ENCODE assay signal across 17 cellular contexts in genomic region chr2:167965907-167966306, GRCh38.
DNase-seq lines count a peak whose midpoint lies in the region; ATAC-seq and TF ChIP-seq lines count a peak whose summit lies in the region.
"Had no signal": no experiment of that assay in that cellular context is flagged by ENCODE, and none has a peak within 500 bp of the region (broad histone marks: within the 10 kb centered on the region; RNA-seq: fewer than 3 reads in every experiment).

No MANE protein-coding gene starts in this region.

- no peaks in the 10 kb centered on the region for H3K9me3 Mint-ChIP-seq in natural killer cell treated with Interleukin-12 subunit alpha and Interleukin-12 subunit beta and Interleukin-15 and Interleukin-18, amount 100 ng/mL, for 72 hours
- H3K9me3 Mint-ChIP-seq in natural killer cell (no peaks in the 10 kb centered on the region), immature natural killer cell (no peaks in the 10 kb centered on the region)
- peaks cover 0 to 1% of the 10 kb centered on the region in 2 donors for H3K9me3 Mint-ChIP-seq in stimulated activated naive B cell treated with anti-CD40 and anti-IgM and Interleukin-4, amounts not matched to agents 10 μg/mL and 1 μg/mL and 100 μg/mL, for 72 hours

- H3K4me3 ChIP-seq in SK-N-MC (no peak overlapping the region), osteoblast (ENCODE audit: insufficient read depth, low read length) (no peak overlapping the region)
- H3K4me3 ChIP-seq: GM23248, HAP-1, SJCRH30 had no signal

- peak in 1 of 2 donors; percentile 52 for ATAC-seq in natural killer cell treated with Interleukin-12 subunit alpha and Interleukin-12 subunit beta and Interleukin-15 and Interleukin-18, amount 100 ng/mL, for 72 hours
- ATAC-seq in natural killer cell: no peak
- ATAC-seq in stimulated activated naive B cell treated with anti-CD40 and anti-IgM and Interleukin-4, amounts not matched to agents 10 μg/mL and 1 μg/mL and 100 μg/mL, for 72 hours (replicated peaks): peak; percentile 65 to 68

- H3K9me3 ChIP-seq in SK-N-MC (ENCODE audit: low read depth, low read length) (0 out of 2 replicates have a peak, but pooled peaks cover 2% of the 10 kb centered on the region), osteoblast (ENCODE audit: low read depth, low read length) (no peaks in the 10 kb centered on the region)
- H3K9me3 ChIP-seq: HAP-1 had no signal

- no peak overlapping the region for H3K4me2 ChIP-seq in osteoblast (ENCODE audit: insufficient read depth, low read length)

- H3K36me3 ChIP-seq in SK-N-MC (ENCODE audit: insufficient read depth, low read length) (no peaks in the 10 kb centered on the region), osteoblast (ENCODE audit: insufficient read depth, low read length) (peaks cover 6% of the 10 kb centered on the region)
- H3K36me3 ChIP-seq: HAP-1, SJCRH30 had no signal

- H3K4me1 ChIP-seq in osteoblast (ENCODE audit: insufficient read depth, low read length): peaks cover 13% of the 10 kb centered on the region
- H3K4me1 ChIP-seq: SJCRH30 had no signal

- peaks cover 33 to 38% of the 10 kb centered on the region in 2 donors for H3K4me1 Mint-ChIP-seq in natural killer cell treated with Interleukin-12 subunit alpha and Interleukin-12 subunit beta and Interleukin-15 and Interleukin-18, amount 100 ng/mL, for 72 hours (ENCODE audit: low read depth in 2 of 2)
- peaks cover 16 to 34% of the 10 kb centered on the region in 2 donors for H3K4me1 Mint-ChIP-seq in natural killer cell
- peaks cover 8 to 49% of the 10 kb centered on the region in 2 donors for H3K4me1 Mint-ChIP-seq in immature natural killer cell
- H3K4me1 Mint-ChIP-seq in stimulated activated naive B cell treated with anti-CD40 and anti-IgM and Interleukin-4, amounts not matched to agents 10 μg/mL and 1 μg/mL and 100 μg/mL, for 72 hours: peaks cover 21 to 30% of the 10 kb centered on the region in 2 donors

- intact Hi-C loops in natural killer cell (cut with micrococcal nuclease): no loop called here

- no peaks in the 10 kb centered on the region for H4K20me1 ChIP-seq in osteoblast (ENCODE audit: insufficient read depth, low read length)

- H3K27ac ChIP-seq in SK-N-MC (0 out of 2 replicates have a peak overlapping the region, but pooled peaks have one; percentile 26), osteoblast (ENCODE audit: low read depth, low read length) (no peak overlapping the region)
- H3K27ac ChIP-seq: C4-2B, GM23248, SJCRH30 had no signal

- TF ChIP-seq CTCF in natural killer cell (IDR thresholded peaks at IDR 0.05) (no peak), osteoblast (IDR thresholded peaks at IDR 0.05; ENCODE audit: extremely low read depth, low read depth, low read length) (no peak)

- DNase-seq in natural killer cell treated with Interleukin-12 subunit alpha and Interleukin-12 subunit beta and Interleukin-15 and Interleukin-18, amount 100 ng/mL, for 72 hours (ENCODE audit: low spot score): no peak
- DNase-seq in natural killer cell (no peak), SK-N-MC (ENCODE audit: low read depth, low spot score) (no peak), immature natural killer cell (no peak), osteoblast (ENCODE audit: insufficient read length, low spot score, missing footprints) (no peak), DMS114 treated with DMSO at 0.1 percent for 48 hours (lab: John Stamatoyannopoulos, UW; ENCODE audit: unreplicated experiment) (no peak)
- no peak for DNase-seq in stimulated activated naive B cell treated with anti-CD40 and anti-IgM and Interleukin-4, amounts not matched to agents 10 μg/mL and 1 μg/mL and 100 μg/mL, for 72 hours
- no peak for DNase-seq in stimulated activated CD4-positive, alpha-beta T cell treated with anti-CD3 and anti-CD28 coated beads, Interleukin-1b, Interleukin-23, amount 100 ng/mL, for 48 hours
- DNase-seq: DMS79 treated with DMSO at 0.1 percent for 48 hours, GM23248, NCI-H1436, NCI-H1930, NCI-H345, NCI-H524 treated with DMSO at 0.1 percent for 48 hours, SJCRH30 had no signal

- H3K79me2 ChIP-seq in osteoblast (ENCODE audit: insufficient read depth, low read length): no peaks in the 10 kb centered on the region

- H3K9ac ChIP-seq in SK-N-MC (ENCODE audit: insufficient read length): no peak overlapping the region
- H3K9ac ChIP-seq: GM23248 had no signal

- H3K27ac Mint-ChIP-seq in natural killer cell treated with Interleukin-12 subunit alpha and Interleukin-12 subunit beta and Interleukin-15 and Interleukin-18, amount 100 ng/mL, for 72 hours: peak overlapping the region; percentile 3 to 33
- H3K27ac Mint-ChIP-seq in natural killer cell (peak overlapping the region in 1 of 2 donors; percentile 2), immature natural killer cell (peak overlapping the region in 4 of 6 donors; percentile 3 to 80 (median 38))
- H3K27ac Mint-ChIP-seq in stimulated activated naive B cell treated with anti-CD40 and anti-IgM and Interleukin-4, amounts not matched to agents 10 μg/mL and 1 μg/mL and 100 μg/mL, for 72 hours: peak overlapping the region; percentile 81

- H2AFZ ChIP-seq in osteoblast (ENCODE audit: low read length): no peak overlapping the region
- H2AFZ ChIP-seq: GM23248 had no signal

- peaks cover 16% of the 10 kb centered on the region for H3K36me3 Mint-ChIP-seq in natural killer cell treated with Interleukin-12 subunit alpha and Interleukin-12 subunit beta and Interleukin-15 and Interleukin-18, amount 100 ng/mL, for 72 hours
- H3K36me3 Mint-ChIP-seq in natural killer cell (no peaks in the 10 kb centered on the region), immature natural killer cell (peaks cover 0 to 27% (median 22%) of the 10 kb centered on the region in 3 donors)
- H3K36me3 Mint-ChIP-seq in stimulated activated naive B cell treated with anti-CD40 and anti-IgM and Interleukin-4, amounts not matched to agents 10 μg/mL and 1 μg/mL and 100 μg/mL, for 72 hours: peaks cover 15 to 38% of the 10 kb centered on the region in 2 donors

- H3K27me3 Mint-ChIP-seq in natural killer cell treated with Interleukin-12 subunit alpha and Interleukin-12 subunit beta and Interleukin-15 and Interleukin-18, amount 100 ng/mL, for 72 hours: no peaks in the 10 kb centered on the region
- H3K27me3 Mint-ChIP-seq in natural killer cell (ENCODE audit: low read depth in 2 of 2) (no peaks in the 10 kb centered on the region), immature natural killer cell (ENCODE audit: low read depth in 3 of 3) (peaks cover 0 to 8% (median 3%) of the 10 kb centered on the region in 3 donors)
- no peaks in the 10 kb centered on the region for H3K27me3 Mint-ChIP-seq in stimulated activated naive B cell treated with anti-CD40 and anti-IgM and Interleukin-4, amounts not matched to agents 10 μg/mL and 1 μg/mL and 100 μg/mL, for 72 hours

- H3K27me3 ChIP-seq in osteoblast (ENCODE audit: insufficient read depth, low read length): no peaks in the 10 kb centered on the region
- H3K27me3 ChIP-seq: SJCRH30 had no signal

- peak overlapping the region; percentile 48 for H3K4me3 Mint-ChIP-seq in natural killer cell treated with Interleukin-12 subunit alpha and Interleukin-12 subunit beta and Interleukin-15 and Interleukin-18, amount 100 ng/mL, for 72 hours
- no peak overlapping the region for H3K4me3 Mint-ChIP-seq in natural killer cell
- H3K4me3 Mint-ChIP-seq in immature natural killer cell: no peak overlapping the region
- H3K4me3 Mint-ChIP-seq in stimulated activated naive B cell treated with anti-CD40 and anti-IgM and Interleukin-4, amounts not matched to agents 10 μg/mL and 1 μg/mL and 100 μg/mL, for 72 hours: peak overlapping the region; percentile 16 to 58

Comparison
In these comparisons a context has a peak if more than half of its experiments do, and no peak if none do; other contexts are left out.
1. H3K4me3 Mint-ChIP-seq: peak in natural killer cell treated with Interleukin-12 subunit alpha and Interleukin-12 subunit beta and Interleukin-15 and Interleukin-18, amount 100 ng/mL, for 72 hours (single experiment) and stimulated activated naive B cell treated with anti-CD40 and anti-IgM and Interleukin-4, amounts not matched to agents 10 μg/mL and 1 μg/mL and 100 μg/mL, for 72 hours (2 of 2); none in natural killer cell (single experiment) and immature natural killer cell (0 of 5).
2. ATAC-seq: peak in stimulated activated naive B cell treated with anti-CD40 and anti-IgM and Interleukin-4, amounts not matched to agents 10 μg/mL and 1 μg/mL and 100 μg/mL, for 72 hours (2 of 2); none in natural killer cell (0 of 3).